1 cellular context compared by ENCODE assay signal in the genomic region with DNA sequence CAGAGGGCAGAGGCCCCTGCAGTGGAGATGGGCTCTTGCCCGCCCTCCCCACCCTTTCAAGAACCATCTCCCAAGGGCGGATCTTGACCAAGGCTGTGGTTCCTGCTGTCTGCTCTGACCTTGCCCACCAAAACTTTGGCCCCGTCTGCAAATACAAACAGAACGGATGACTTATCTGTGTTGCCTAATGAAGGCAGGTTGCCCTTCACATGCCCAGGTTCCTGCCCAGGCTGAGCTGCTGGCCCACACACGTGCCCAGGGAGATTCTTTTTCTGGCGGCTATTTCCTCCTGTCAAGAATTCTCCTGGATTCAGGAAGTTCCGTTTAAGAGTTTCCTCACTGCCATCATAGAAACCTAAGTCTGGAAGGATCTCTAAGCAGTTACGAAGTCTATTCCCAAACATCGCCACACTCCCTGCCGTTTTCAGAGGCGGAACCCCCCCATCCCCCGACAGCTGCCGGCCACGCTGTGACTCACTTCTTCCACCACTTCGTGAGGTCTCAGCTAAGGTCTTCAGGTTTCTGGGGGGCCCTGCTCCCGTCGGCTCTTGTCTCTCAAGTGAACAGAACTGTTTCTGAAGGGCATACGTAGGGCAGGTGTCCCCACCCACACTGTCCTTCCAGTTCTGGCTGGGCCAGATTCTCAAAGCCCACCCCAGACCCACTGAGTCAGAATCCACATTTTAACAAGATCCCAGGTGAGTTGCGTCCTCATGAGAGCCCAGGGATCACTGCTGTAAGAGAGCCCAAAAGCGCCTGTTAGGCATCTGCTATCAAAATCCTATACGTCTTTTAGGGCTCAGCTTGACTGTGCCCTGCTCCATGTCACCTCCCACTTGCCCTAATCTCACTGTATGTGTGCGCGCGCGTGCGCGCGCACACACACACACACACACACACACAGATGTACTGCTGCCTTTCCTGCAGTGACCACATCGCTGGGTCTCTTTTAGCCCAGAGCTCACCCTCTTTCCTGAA.
TF ChIP-seq lines count a peak whose summit lies in the region.

No MANE protein-coding gene starts in this region.

TF ChIP-seq in HCT116, 20 proteins besides CTCF, POLR2A, EP300 and RAD21 (continued from another document):
- TF ChIP-seq, protein P1, sequence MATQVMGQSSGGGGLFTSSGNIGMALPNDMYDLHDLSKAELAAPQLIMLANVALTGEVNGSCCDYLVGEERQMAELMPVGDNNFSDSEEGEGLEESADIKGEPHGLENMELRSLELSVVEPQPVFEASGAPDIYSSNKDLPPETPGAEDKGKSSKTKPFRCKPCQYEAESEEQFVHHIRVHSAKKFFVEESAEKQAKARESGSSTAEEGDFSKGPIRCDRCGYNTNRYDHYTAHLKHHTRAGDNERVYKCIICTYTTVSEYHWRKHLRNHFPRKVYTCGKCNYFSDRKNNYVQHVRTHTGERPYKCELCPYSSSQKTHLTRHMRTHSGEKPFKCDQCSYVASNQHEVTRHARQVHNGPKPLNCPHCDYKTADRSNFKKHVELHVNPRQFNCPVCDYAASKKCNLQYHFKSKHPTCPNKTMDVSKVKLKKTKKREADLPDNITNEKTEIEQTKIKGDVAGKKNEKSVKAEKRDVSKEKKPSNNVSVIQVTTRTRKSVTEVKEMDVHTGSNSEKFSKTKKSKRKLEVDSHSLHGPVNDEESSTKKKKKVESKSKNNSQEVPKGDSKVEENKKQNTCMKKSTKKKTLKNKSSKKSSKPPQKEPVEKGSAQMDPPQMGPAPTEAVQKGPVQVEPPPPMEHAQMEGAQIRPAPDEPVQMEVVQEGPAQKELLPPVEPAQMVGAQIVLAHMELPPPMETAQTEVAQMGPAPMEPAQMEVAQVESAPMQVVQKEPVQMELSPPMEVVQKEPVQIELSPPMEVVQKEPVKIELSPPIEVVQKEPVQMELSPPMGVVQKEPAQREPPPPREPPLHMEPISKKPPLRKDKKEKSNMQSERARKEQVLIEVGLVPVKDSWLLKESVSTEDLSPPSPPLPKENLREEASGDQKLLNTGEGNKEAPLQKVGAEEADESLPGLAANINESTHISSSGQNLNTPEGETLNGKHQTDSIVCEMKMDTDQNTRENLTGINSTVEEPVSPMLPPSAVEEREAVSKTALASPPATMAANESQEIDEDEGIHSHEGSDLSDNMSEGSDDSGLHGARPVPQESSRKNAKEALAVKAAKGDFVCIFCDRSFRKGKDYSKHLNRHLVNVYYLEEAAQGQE (IDR thresholded peaks at IDR 0.05; ENCODE audit: low read depth), result no peak
- TF ChIP-seq EZH2 (IDR thresholded peaks at IDR 0.05), result no peak
